ENCODE assay signal across 24 cellular contexts in genomic region chr15:29517829-29518228, GRCh38.
"Had no signal": no experiment of that assay in that cellular context is flagged by ENCODE, and none has a peak within 500 bp of the region (broad histone marks: within the 10 kb centered on the region; RNA-seq: fewer than 3 reads in every experiment).

No MANE protein-coding gene starts in this region.

- H3K27me3 ChIP-seq: colonic mucosa, dorsolateral prefrontal cortex, esophagus squamous epithelium, gastrocnemius medialis, heart left ventricle, hepatocyte had no signal

- H3K4me3 Mint-ChIP-seq: dendritic cell treated with granulocyte-macrophage colony-stimulating factor and Interleukin-4, amounts not matched to agents 40 ng/mL and 50 ng/mL, for 4 days; effector memory CD8-positive, alpha-beta T cell; endodermal cell had no signal

- ATAC-seq: effector memory CD8-positive, alpha-beta T cell; esophagus mucosa; foreskin keratinocyte; gastrocnemius medialis; gastroesophageal sphincter had no signal

- H3K27me3 Mint-ChIP-seq: dendritic cell treated with granulocyte-macrophage colony-stimulating factor and Interleukin-4, amounts not matched to agents 40 ng/mL and 50 ng/mL, for 4 days; effector memory CD8-positive, alpha-beta T cell had no signal

- H3K27ac Mint-ChIP-seq: dendritic cell treated with granulocyte-macrophage colony-stimulating factor and Interleukin-4, amounts not matched to agents 40 ng/mL and 50 ng/mL, for 4 days; effector memory CD8-positive, alpha-beta T cell; endodermal cell had no signal

- H3K4me2 ChIP-seq: hepatocyte had no signal

- H3K4me1 ChIP-seq: colonic mucosa, esophagus squamous epithelium, foreskin keratinocyte, gastrocnemius medialis, gastroesophageal sphincter, heart left ventricle had no signal

- H3K9me3 ChIP-seq: colonic mucosa, gastrocnemius medialis had no signal

- H3K79me2 ChIP-seq: hepatocyte had no signal

- H2AFZ ChIP-seq: hepatocyte had no signal

- DNase-seq: colonic mucosa; cortex of kidney; dorsolateral prefrontal cortex; effector CD4-positive, alpha-beta T cell; effector CD8-positive, alpha-beta T cell; effector memory CD4-positive, alpha-beta T cell; effector memory CD8-positive, alpha-beta T cell; endodermal cell; erythroblast; esophagus squamous epithelium; foreskin fibroblast; foreskin keratinocyte; foreskin melanocyte; gastrocnemius medialis; glutamatergic neuron; head of caudate nucleus had no signal

- H3K36me3 ChIP-seq: colonic mucosa, esophagus squamous epithelium, gastrocnemius medialis, gastroesophageal sphincter, heart left ventricle, heart right ventricle had no signal

- H3K27ac ChIP-seq: colonic mucosa, coronary artery, dorsolateral prefrontal cortex, epithelial cell of prostate, esophagus squamous epithelium, foreskin keratinocyte, gastrocnemius medialis, gastroesophageal sphincter, heart left ventricle, heart right ventricle, hepatocyte had no signal

- H3K4me3 ChIP-seq: colonic mucosa, coronary artery, dorsolateral prefrontal cortex, esophagus squamous epithelium, gastrocnemius medialis, gastroesophageal sphincter, heart left ventricle, heart right ventricle, hepatocyte had no signal
